In genomic region chr5:33579789-33580188, GRCh38 we compare ENCODE assay signal across 1 cellular context.
TF ChIP-seq lines count a peak whose summit lies in the region.

No MANE protein-coding gene starts in this region.

TF ChIP-seq in HCT116, 20 proteins besides CTCF, POLR2A, EP300 and RAD21 (continued from another document):
- TF ChIP-seq MAX (IDR thresholded peaks at IDR 0.05) = no peak
- no peak for TF ChIP-seq CEBPB (IDR thresholded peaks at IDR 0.05; ENCODE audit: low read depth)
- TF ChIP-seq ZNF274 (IDR thresholded peaks at IDR 0.05; ENCODE audit: low read depth, low read length) = no peak
